6 cellular contexts compared by ENCODE assay signal in the genomic region with DNA sequence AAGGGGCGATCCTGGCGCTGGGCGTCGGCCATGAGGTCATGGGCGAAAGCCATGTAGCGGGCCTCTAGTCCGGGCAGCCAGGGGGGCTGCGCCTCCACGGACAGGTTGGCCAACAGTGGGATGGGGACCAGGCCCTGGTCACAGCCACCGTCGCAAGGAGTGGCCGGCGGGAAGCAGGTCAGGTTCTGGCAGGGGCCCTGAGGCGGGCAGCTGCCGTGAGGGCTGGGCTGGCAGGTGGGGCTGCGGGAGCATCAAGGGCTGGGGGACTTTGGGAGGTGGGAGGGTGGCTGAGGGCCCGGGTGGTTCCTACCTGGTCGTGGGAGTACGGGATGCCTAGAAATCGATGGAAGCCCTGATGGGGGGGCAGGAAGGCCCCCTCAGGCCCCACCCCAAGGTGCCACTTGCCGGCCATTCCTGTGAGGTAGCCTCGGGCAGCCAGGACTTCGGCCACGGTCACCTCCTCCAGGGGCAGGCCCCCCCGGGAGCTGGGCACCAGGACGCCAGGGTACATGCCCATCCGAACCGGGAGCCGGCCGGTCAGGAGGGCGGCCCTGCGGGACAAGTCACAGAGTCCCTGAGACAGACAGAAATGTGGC. TPM values are rescaled to one million over a fixed set of nuclear protein-coding genes. Genes with fewer than 3 reads are reported as not detected.
A peak's percentile ranks its signal among the peaks of the same experiment; 100 is the strongest.
DNase-seq lines count a peak whose midpoint lies in the region; ATAC-seq and TF ChIP-seq lines count a peak whose summit lies in the region.

No MANE protein-coding gene starts in this region.

- DNase-seq in HFF-Myc (ENCODE audit: extremely low read depth, low read depth) (no peak), cardiac fibroblast (ENCODE audit: low read depth in 2 of 2) (no peak), omental fat pad (ENCODE audit: low spot score) (no peak), DMS153 treated with DMSO at 0.1 percent for 48 hours (lab: John Stamatoyannopoulos, UW; ENCODE audit: unreplicated experiment) (no peak)

- TF ChIP-seq CTCF in HFF-Myc (IDR thresholded peaks at IDR 0.05; ENCODE audit: low read depth, low read length, missing control alignments): no peak
- TF ChIP-seq CTCF in cardiac fibroblast (IDR thresholded peaks at IDR 0.05; ENCODE audit: low read depth, low read length): no peak
- TF ChIP-seq CTCF in omental fat pad (IDR thresholded peaks at IDR 0.05): no peak

- ATAC-seq in omental fat pad (ENCODE audit: low FRiP score) (peak; percentile 1), GM18505 (IDR thresholded peaks at IDR 0.05; ENCODE audit: unreplicated experiment) (no peak), HG03159 (IDR thresholded peaks at IDR 0.05; ENCODE audit: unreplicated experiment) (no peak)

- TF ChIP-seq POLR2A in GM18505 (IDR thresholded peaks at IDR 0.05; ENCODE audit: borderline replicate concordance, extremely low read depth, insufficient read depth, insufficient read length): no peak

- H3K4me3 ChIP-seq in HFF-Myc (replicated peaks; ENCODE audit: low read depth, low read length) (peak overlapping the region; percentile 75), cardiac fibroblast (replicated peaks in 1 of 2; ENCODE audit: low read depth in 2 of 2, low read length in 2 of 2) (peak overlapping the region; percentile 67 to 84)

RNA-seq across cellular contexts. Expression of gene ARSA, which starts 1.0 kb away (rescaled TPM):
- total RNA-seq in omental fat pad: 10 to 100 TPM; 29.9 to 43.5 (median 36.1) TPM

RNA-seq across cellular contexts. Expression of gene MAPK8IP2, which starts 26.4 kb away (rescaled TPM):
- total RNA-seq in omental fat pad: 1 to 10 TPM; 1.6 to 3.1 (median 2.4) TPM

RNA-seq across cellular contexts. Expression of gene CHKB, which starts 44.3 kb away (rescaled TPM):
- 10 to 100 TPM; 28.3 to 85.6 (median 34.9) TPM for total RNA-seq in omental fat pad

RNA-seq across cellular contexts. Expression of gene SHANK3, which starts 45.7 kb away (rescaled TPM):
- 10 to 100 TPM in 3 of 4 donors, 1 to 10 TPM in 1; 3.3 to 61.3 (median 19.4) TPM for total RNA-seq in omental fat pad

RNA-seq across cellular contexts. Expression of gene CPT1B, which starts 48.7 kb away (rescaled TPM):
- 10 to 100 TPM in 3 of 4 donors, 1 to 10 TPM in 1; 4.9 to 29.2 (median 10.8) TPM for total RNA-seq in omental fat pad
